In genomic region chr2:164711246-164712138, GRCh38 we compare ENCODE assay signal across 19 cellular contexts.
A peak's percentile ranks its signal among the peaks of the same experiment; 100 is the strongest.
DNase-seq lines count a peak whose midpoint lies in the region; ATAC-seq, FAIRE-seq and TF ChIP-seq lines count a peak whose summit lies in the region.
"Had no signal": no experiment of that assay in that cellular context is flagged by ENCODE, and none has a peak within 500 bp of the region (broad histone marks: within the 10 kb centered on the region; RNA-seq: fewer than 3 reads in every experiment).

No MANE protein-coding gene starts in this region.

- H3K9ac ChIP-seq in endocrine pancreas (ENCODE audit: control insufficient read depth, insufficient read depth, low read length): no peak overlapping the region

- ATAC-seq in HG03139 (IDR thresholded peaks at IDR 0.05; ENCODE audit: unreplicated experiment): peak; percentile 68
- ATAC-seq in T-helper 17 cell: no peak
- ATAC-seq in omental fat pad (ENCODE audit: low FRiP score): no peak
- ATAC-seq: activated T-cell treated with anti-CD3 and anti-CD28 coated beads, Interleukin-2, amount 50 U/mL, for 72 hours; GM23338; psoas muscle had no signal

- H3K27ac Mint-ChIP-seq in activated naive CD4-positive, alpha-beta T cell treated with anti-CD3 and anti-CD28 coated beads for 36 hours: no peak overlapping the region
- H3K27ac Mint-ChIP-seq in T-helper 17 cell: no peak overlapping the region
- H3K27ac Mint-ChIP-seq: activated CD4-positive, alpha-beta T cell treated with anti-CD3 and anti-CD28 coated beads, Interleukin-2, amount 10 ng/mL, durations not matched to agents 24 days and 14 days; activated T-cell treated with anti-CD3 and anti-CD28 coated beads, Interleukin-2, amount 50 U/mL, for 72 hours; GM23338 had no signal

- no peak for DNase-seq in GM18507 (ENCODE audit: extremely low spot score, insufficient read length, low read depth)
- no peak for DNase-seq in activated naive CD4-positive, alpha-beta T cell treated with anti-CD3 and anti-CD28 coated beads for 36 hours
- DNase-seq in T-helper 17 cell: no peak
- no peak for DNase-seq in OCI-M2 (lab: John Stamatoyannopoulos, UW; ENCODE audit: unreplicated experiment)
- DNase-seq in omental fat pad (ENCODE audit: low spot score): no peak
- DNase-seq: activated CD4-positive, alpha-beta T cell treated with anti-CD3 and anti-CD28 coated beads, Interleukin-2, amount 10 ng/mL, durations not matched to agents 24 days and 14 days; activated T-cell treated with anti-CD3 and anti-CD28 coated beads, Interleukin-2, amount 50 U/mL, for 72 hours; amniotic stem cell; DMS79; esophagus squamous epithelium; IMR-90; NCI-H1105 treated with DMSO at 0.1 percent for 48 hours; NCI-H524; psoas muscle; tibial artery had no signal

- peak overlapping the region; percentile 80 for H3K4me3 ChIP-seq in endocrine pancreas (ENCODE audit: control insufficient read depth, insufficient read depth, low read length)
- H3K4me3 ChIP-seq in muscle layer of duodenum (ENCODE audit: low read depth in 1 of 2, low read length in 2 of 2): peak overlapping the region in 1 of 2 donors; percentile 2
- H3K4me3 ChIP-seq: esophagus squamous epithelium, GM23338, psoas muscle, tibial artery had no signal

- CTCF ChIA-PET in activated naive CD4-positive, alpha-beta T cell treated with anti-CD3 and anti-CD28 coated beads for 36 hours (lab: Charles Lee): no interaction called here

- no peaks in the 10 kb centered on the region for H3K9me3 ChIP-seq in endocrine pancreas (ENCODE audit: control insufficient read depth, low read length)
- no peaks in the 10 kb centered on the region for H3K9me3 ChIP-seq in muscle layer of duodenum (ENCODE audit: control insufficient read depth in 1 of 2, low read length in 2 of 2)
- H3K9me3 ChIP-seq in T-helper 17 cell (ENCODE audit: control insufficient read depth, low read length, poor library complexity, severe bottlenecking): no peaks in the 10 kb centered on the region
- H3K9me3 ChIP-seq: esophagus squamous epithelium, psoas muscle, tibial artery had no signal

- no peaks in the 10 kb centered on the region for H3K36me3 Mint-ChIP-seq in activated naive CD4-positive, alpha-beta T cell treated with anti-CD3 and anti-CD28 coated beads for 36 hours (ENCODE audit: low read depth)
- no peaks in the 10 kb centered on the region for H3K36me3 Mint-ChIP-seq in T-helper 17 cell (ENCODE audit: low read depth)

- H3K27me3 ChIP-seq in endocrine pancreas (ENCODE audit: control insufficient read depth, insufficient read depth, low read length) (no peaks in the 10 kb centered on the region), muscle layer of duodenum (ENCODE audit: low read depth, low read length) (no peaks in the 10 kb centered on the region)
- H3K27me3 ChIP-seq: esophagus squamous epithelium, tibial artery had no signal

- no peak overlapping the region for H3K4me3 Mint-ChIP-seq in activated naive CD4-positive, alpha-beta T cell treated with anti-CD3 and anti-CD28 coated beads for 36 hours
- H3K4me3 Mint-ChIP-seq in T-helper 17 cell: no peak overlapping the region
- H3K4me3 Mint-ChIP-seq: activated CD4-positive, alpha-beta T cell treated with anti-CD3 and anti-CD28 coated beads, Interleukin-2, amount 10 ng/mL, durations not matched to agents 24 days and 14 days; activated T-cell treated with anti-CD3 and anti-CD28 coated beads, Interleukin-2, amount 50 U/mL, for 72 hours; GM23338 had no signal

- H3K36me3 ChIP-seq in endocrine pancreas (ENCODE audit: control insufficient read depth, insufficient read depth, low read length) (no peaks in the 10 kb centered on the region), muscle layer of duodenum (ENCODE audit: control insufficient read depth in 1 of 2, insufficient read depth in 2 of 2, low read length in 2 of 2) (no peaks in the 10 kb centered on the region)

- H3K4me1 Mint-ChIP-seq in activated naive CD4-positive, alpha-beta T cell treated with anti-CD3 and anti-CD28 coated beads for 36 hours (ENCODE audit: low read depth): no peaks in the 10 kb centered on the region
- no peaks in the 10 kb centered on the region for H3K4me1 Mint-ChIP-seq in T-helper 17 cell
- H3K4me1 Mint-ChIP-seq: activated CD4-positive, alpha-beta T cell treated with anti-CD3 and anti-CD28 coated beads, Interleukin-2, amount 10 ng/mL, durations not matched to agents 24 days and 14 days had no signal

- FAIRE-seq in GM18507 (lab: Jason Lieb, UNC): peak; percentile 44

- H3K9me3 Mint-ChIP-seq in activated naive CD4-positive, alpha-beta T cell treated with anti-CD3 and anti-CD28 coated beads for 36 hours: no peaks in the 10 kb centered on the region
- H3K9me3 Mint-ChIP-seq: activated CD4-positive, alpha-beta T cell treated with anti-CD3 and anti-CD28 coated beads, Interleukin-2, amount 10 ng/mL, durations not matched to agents 24 days and 14 days; GM23338 had no signal

- intact Hi-C loops in activated naive CD4-positive, alpha-beta T cell treated with anti-CD3 and anti-CD28 coated beads for 36 hours (cut with micrococcal nuclease): no loop called here

- H3K4me1 ChIP-seq in endocrine pancreas (ENCODE audit: control insufficient read depth, insufficient read depth, low read length) (peaks cover 50% of the 10 kb centered on the region), muscle layer of duodenum (ENCODE audit: control insufficient read depth in 1 of 2, insufficient read depth in 2 of 2, low read length in 2 of 2) (no peaks in the 10 kb centered on the region)
- H3K4me1 ChIP-seq: psoas muscle, tibial artery had no signal

- peak overlapping the region; percentile 12 for H3K27ac ChIP-seq in muscle layer of duodenum (ENCODE audit: low read length)
- H3K27ac ChIP-seq: esophagus squamous epithelium, psoas muscle, tibial artery had no signal

- TF ChIP-seq CTCF in omental fat pad (IDR thresholded peaks at IDR 0.05): no peak

- no peaks in the 10 kb centered on the region for H3K27me3 Mint-ChIP-seq in activated naive CD4-positive, alpha-beta T cell treated with anti-CD3 and anti-CD28 coated beads for 36 hours (ENCODE audit: low read depth)
- no peaks in the 10 kb centered on the region for H3K27me3 Mint-ChIP-seq in T-helper 17 cell
- H3K27me3 Mint-ChIP-seq: activated CD4-positive, alpha-beta T cell treated with anti-CD3 and anti-CD28 coated beads, Interleukin-2, amount 10 ng/mL, durations not matched to agents 24 days and 14 days had no signal
